ENCODE assay signal across 1 cellular context in genomic region chr1:19000065-19000464, GRCh38.
TF ChIP-seq lines count a peak whose summit lies in the region.

No MANE protein-coding gene starts in this region.

TF ChIP-seq in HepG2, 621 proteins besides CTCF, POLR2A, EP300 and RAD21:
- TF ChIP-seq ARID5B (CRISPR knock-in tag; IDR thresholded peaks at IDR 0.05) (0 out of 2 replicates have a peak, but pooled peaks have one; percentile 35), ZNF337 (CRISPR knock-in tag; IDR thresholded peaks at IDR 0.05; ENCODE audit: borderline replicate concordance, low read depth) (no peak), SOX13 (IDR thresholded peaks at IDR 0.05) (no peak), SOX13 (CRISPR knock-in tag; conservative IDR thresholded peaks at IDR 0.05 in 1 of 2, IDR thresholded peaks at IDR 0.05 in 1 of 2) (peak in 1 of 2 experiments; percentile 82; a peak in 2 of 4 replicates), CENPBD1 (CRISPR knock-in tag; IDR thresholded peaks at IDR 0.05; ENCODE audit: borderline replicate concordance, low read depth) (no peak), XRCC5 (optimal IDR thresholded peaks at IDR 0.05; ENCODE audit: low read length) (no peak), KDM1A (CRISPR knock-in tag; IDR thresholded peaks at IDR 0.05) (no peak), STAG1 (CRISPR knock-in tag; IDR thresholded peaks at IDR 0.05) (no peak), ELK4 (CRISPR knock-in tag; IDR thresholded peaks at IDR 0.05; ENCODE audit: borderline replicate concordance) (no peak), SIX4 (CRISPR knock-in tag; IDR thresholded peaks at IDR 0.05) (no peak), RXRB (CRISPR knock-in tag; IDR thresholded peaks at IDR 0.05; ENCODE audit: borderline replicate concordance) (peak; percentile 25; the same call in 1 of the 2 replicates), ZNF33A (CRISPR knock-in tag; IDR thresholded peaks at IDR 0.05; ENCODE audit: borderline replicate concordance) (no peak), CBFB (CRISPR knock-in tag; IDR thresholded peaks at IDR 0.05) (no peak), AHR (CRISPR knock-in tag; IDR thresholded peaks at IDR 0.05) (no peak), SOX5 (CRISPR knock-in tag; IDR thresholded peaks at IDR 0.05; ENCODE audit: borderline replicate concordance) (peak; percentile 49; the same call in 1 of the 2 replicates), ZNF567 (CRISPR knock-in tag; IDR thresholded peaks at IDR 0.05; ENCODE audit: borderline replicate concordance) (no peak), KLF11 (CRISPR knock-in tag; IDR thresholded peaks at IDR 0.05) (no peak), SMAD1 (CRISPR knock-in tag; IDR thresholded peaks at IDR 0.05; ENCODE audit: borderline replicate concordance, low read depth) (no peak), REXO4 (CRISPR knock-in tag; IDR thresholded peaks at IDR 0.05; ENCODE audit: borderline replicate concordance) (no peak), NCOA2 (CRISPR knock-in tag; IDR thresholded peaks at IDR 0.05) (0 out of 2 replicates have a peak, but pooled peaks have one; percentile 24), KAT2B (IDR thresholded peaks at IDR 0.05; ENCODE audit: borderline replicate concordance, low read depth, low read length) (no peak), ZNF546 (CRISPR knock-in tag; conservative IDR thresholded peaks at IDR 0.05) (no peak), MZF1 (CRISPR knock-in tag; IDR thresholded peaks at IDR 0.05; ENCODE audit: borderline replicate concordance) (no peak)
- TF ChIP-seq, protein P1, sequence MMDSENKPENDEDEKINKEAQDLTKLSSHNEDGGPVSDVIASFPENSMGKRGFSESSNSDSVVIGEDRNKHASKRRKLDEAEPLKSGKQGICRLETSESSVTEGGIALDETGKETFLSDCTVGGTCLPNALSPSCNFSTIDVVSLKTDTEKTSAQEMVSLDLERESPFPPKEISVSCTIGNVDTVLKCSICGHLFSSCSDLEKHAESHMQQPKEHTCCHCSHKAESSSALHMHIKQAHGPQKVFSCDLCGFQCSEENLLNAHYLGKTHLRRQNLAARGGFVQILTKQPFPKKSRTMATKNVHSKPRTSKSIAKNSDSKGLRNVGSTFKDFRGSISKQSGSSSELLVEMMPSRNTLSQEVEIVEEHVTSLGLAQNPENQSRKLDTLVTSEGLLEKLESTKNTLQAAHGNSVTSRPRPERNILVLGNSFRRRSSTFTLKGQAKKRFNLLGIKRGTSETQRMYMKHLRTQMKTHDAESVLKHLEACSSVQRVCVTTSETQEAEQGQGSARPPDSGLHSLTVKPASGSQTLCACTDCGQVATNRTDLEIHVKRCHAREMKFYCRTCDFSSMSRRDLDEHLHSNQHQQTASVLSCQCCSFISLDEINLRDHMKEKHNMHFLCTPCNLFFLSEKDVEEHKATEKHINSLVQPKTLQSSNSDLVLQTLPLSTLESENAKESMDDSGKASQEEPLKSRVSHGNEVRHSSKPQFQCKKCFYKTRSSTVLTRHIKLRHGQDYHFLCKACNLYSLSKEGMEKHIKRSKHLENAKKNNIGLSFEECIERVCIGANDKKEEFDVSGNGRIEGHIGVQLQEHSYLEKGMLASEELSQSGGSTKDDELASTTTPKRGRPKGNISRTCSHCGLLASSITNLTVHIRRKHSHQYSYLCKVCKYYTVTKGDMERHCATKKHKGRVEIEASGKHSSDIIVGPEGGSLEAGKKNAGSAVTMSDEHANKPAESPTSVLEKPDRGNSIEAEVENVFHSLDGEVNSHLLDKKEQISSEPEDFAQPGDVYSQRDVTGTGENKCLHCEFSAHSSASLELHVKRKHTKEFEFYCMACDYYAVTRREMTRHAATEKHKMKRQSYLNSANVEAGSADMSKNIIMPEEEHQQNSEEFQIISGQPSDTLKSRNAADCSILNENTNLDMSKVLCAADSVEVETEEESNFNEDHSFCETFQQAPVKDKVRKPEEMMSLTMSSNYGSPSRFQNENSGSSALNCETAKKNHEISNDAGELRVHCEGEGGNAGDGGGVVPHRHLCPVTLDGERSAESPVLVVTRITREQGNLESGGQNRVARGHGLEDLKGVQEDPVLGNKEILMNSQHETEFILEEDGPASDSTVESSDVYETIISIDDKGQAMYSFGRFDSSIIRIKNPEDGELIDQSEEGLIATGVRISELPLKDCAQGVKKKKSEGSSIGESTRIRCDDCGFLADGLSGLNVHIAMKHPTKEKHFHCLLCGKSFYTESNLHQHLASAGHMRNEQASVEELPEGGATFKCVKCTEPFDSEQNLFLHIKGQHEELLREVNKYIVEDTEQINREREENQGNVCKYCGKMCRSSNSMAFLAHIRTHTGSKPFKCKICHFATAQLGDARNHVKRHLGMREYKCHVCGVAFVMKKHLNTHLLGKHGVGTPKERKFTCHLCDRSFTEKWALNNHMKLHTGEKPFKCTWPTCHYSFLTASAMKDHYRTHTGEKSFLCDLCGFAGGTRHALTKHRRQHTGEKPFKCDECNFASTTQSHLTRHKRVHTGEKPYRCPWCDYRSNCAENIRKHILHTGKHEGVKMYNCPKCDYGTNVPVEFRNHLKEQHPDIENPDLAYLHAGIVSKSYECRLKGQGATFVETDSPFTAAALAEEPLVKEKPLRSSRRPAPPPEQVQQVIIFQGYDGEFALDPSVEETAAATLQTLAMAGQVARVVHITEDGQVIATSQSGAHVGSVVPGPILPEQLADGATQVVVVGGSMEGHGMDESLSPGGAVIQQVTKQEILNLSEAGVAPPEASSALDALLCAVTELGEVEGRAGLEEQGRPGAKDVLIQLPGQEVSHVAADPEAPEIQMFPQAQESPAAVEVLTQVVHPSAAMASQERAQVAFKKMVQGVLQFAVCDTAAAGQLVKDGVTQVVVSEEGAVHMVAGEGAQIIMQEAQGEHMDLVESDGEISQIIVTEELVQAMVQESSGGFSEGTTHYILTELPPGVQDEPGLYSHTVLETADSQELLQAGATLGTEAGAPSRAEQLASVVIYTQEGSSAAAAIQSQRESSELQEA (CRISPR knock-in tag; IDR thresholded peaks at IDR 0.05; ENCODE audit: not compliant biosample characterization) = no peak
- TF ChIP-seq, protein P2, sequence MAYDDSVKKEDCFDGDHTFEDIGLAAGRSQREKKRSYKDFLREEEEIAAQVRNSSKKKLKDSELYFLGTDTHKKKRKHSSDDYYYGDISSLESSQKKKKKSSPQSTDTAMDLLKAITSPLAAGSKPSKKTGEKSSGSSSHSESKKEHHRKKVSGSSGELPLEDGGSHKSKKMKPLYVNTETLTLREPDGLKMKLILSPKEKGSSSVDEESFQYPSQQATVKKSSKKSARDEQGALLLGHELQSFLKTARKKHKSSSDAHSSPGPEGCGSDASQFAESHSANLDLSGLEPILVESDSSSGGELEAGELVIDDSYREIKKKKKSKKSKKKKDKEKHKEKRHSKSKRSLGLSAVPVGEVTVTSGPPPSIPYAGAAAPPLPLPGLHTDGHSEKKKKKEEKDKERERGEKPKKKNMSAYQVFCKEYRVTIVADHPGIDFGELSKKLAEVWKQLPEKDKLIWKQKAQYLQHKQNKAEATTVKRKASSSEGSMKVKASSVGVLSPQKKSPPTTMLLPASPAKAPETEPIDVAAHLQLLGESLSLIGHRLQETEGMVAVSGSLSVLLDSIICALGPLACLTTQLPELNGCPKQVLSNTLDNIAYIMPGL (CRISPR knock-in tag; IDR thresholded peaks at IDR 0.05; ENCODE audit: borderline replicate concordance in 1 of 2, low read depth in 1 of 2) = no peak
- TF ChIP-seq, protein P3, sequence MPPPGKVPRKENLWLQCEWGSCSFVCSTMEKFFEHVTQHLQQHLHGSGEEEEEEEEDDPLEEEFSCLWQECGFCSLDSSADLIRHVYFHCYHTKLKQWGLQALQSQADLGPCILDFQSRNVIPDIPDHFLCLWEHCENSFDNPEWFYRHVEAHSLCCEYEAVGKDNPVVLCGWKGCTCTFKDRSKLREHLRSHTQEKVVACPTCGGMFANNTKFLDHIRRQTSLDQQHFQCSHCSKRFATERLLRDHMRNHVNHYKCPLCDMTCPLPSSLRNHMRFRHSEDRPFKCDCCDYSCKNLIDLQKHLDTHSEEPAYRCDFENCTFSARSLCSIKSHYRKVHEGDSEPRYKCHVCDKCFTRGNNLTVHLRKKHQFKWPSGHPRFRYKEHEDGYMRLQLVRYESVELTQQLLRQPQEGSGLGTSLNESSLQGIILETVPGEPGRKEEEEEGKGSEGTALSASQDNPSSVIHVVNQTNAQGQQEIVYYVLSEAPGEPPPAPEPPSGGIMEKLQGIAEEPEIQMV (CRISPR knock-in tag; IDR thresholded peaks at IDR 0.05; ENCODE audit: low read depth) = no peak
